In genomic region chr7:102634299-102634698, GRCh38 we compare ENCODE assay signal across 9 cellular contexts. TPM values are rescaled to one million over a fixed set of nuclear protein-coding genes. Genes with fewer than 3 reads are reported as not detected.
"Had no signal": no experiment of that assay in that cellular context is flagged by ENCODE, and none has a peak within 500 bp of the region (broad histone marks: within the 10 kb centered on the region; RNA-seq: fewer than 3 reads in every experiment).

No MANE protein-coding gene starts in this region.

RNA-seq across cellular contexts. Expression of gene SPDYE2B, which starts 15.8 kb away (rescaled TPM):
- total RNA-seq: HepG2, HT1080, IMR-90, NCI-H460, PC-9, Peyer's patch, Right ventricle myocardium superior, RPMI7951, SJSA1 had no signal
- polyA plus RNA-seq: HepG2, IMR-90 had no signal
